In genomic region chr12:13161172-13161571, GRCh38 we compare ENCODE assay signal across 15 cellular contexts. TPM values are rescaled to one million over a fixed set of nuclear protein-coding genes. Genes with fewer than 3 reads are reported as not detected.
DNase-seq lines count a peak whose midpoint lies in the region; ATAC-seq and TF ChIP-seq lines count a peak whose summit lies in the region.
"Had no signal": no experiment of that assay in that cellular context is flagged by ENCODE, and none has a peak within 500 bp of the region (broad histone marks: within the 10 kb centered on the region; RNA-seq: fewer than 3 reads in every experiment).

No MANE protein-coding gene starts in this region.

- H3K36me3 Mint-ChIP-seq in nephron progenitor cell (ENCODE audit: low read depth), result no peaks in the 10 kb centered on the region
- H3K36me3 Mint-ChIP-seq: stimulated activated memory B cell treated with anti-CD40 and anti-IgM and Interleukin-4, amounts not matched to agents 10 μg/mL and 1 μg/mL and 100 μg/mL, for 72 hours had no signal

- no peaks in the 10 kb centered on the region for H4K20me1 ChIP-seq in IMR-90 (ENCODE audit: insufficient read depth, low read length)

- peaks cover 6% of the 10 kb centered on the region for H3K4me1 Mint-ChIP-seq in nephron progenitor cell

- peak; percentile 32; the same call in 1 of the 2 replicates for ATAC-seq in IMR-90 (ENCODE audit: low read depth)
- no peak for ATAC-seq in GM21529 (IDR thresholded peaks at IDR 0.05; ENCODE audit: unreplicated experiment)
- ATAC-seq in HG02759 (IDR thresholded peaks at IDR 0.05; ENCODE audit: unreplicated experiment), result no peak
- ATAC-seq: activated CD4-positive, CD25-positive, alpha-beta regulatory T cell treated with anti-CD3 and anti-CD28 coated beads, Interleukin-2, amount 50 U/mL, for 24 hours; stimulated activated memory B cell treated with anti-CD40 and anti-IgM and Interleukin-4, amounts not matched to agents 10 μg/mL and 1 μg/mL and 100 μg/mL, for 72 hours had no signal

- H3K14ac ChIP-seq in IMR-90 (replicated peaks; ENCODE audit: low read depth, low read length), result no peak overlapping the region

- no peak overlapping the region for H2AK5ac ChIP-seq in IMR-90 (ENCODE audit: low read depth, low read length)

- H3K27me3 ChIP-seq in IMR-90 (ENCODE audit: control insufficient read depth, insufficient read depth, low read length) (no peaks in the 10 kb centered on the region), right atrium auricular region (no peaks in the 10 kb centered on the region)

- peaks cover 4% of the 10 kb centered on the region for H3K4me1 ChIP-seq in IMR-90 (ENCODE audit: control insufficient read depth, insufficient read depth, low read length)
- H3K4me1 ChIP-seq in right atrium auricular region, result peaks cover 0 to 8% of the 10 kb centered on the region in 2 donors

- no peak overlapping the region for H2BK5ac ChIP-seq in IMR-90 (ENCODE audit: low read depth, low read length, poor library complexity, severe bottlenecking)

- H4K5ac ChIP-seq in IMR-90 (ENCODE audit: low read depth, low read length), result no peak overlapping the region

- H3K79me1 ChIP-seq in IMR-90 (ENCODE audit: low read depth in 1 of 2, low read length in 2 of 2), result no peaks in the 10 kb centered on the region

- no peak overlapping the region for H4K91ac ChIP-seq in IMR-90 (ENCODE audit: insufficient read depth, low read depth, low read length)

- H3K9ac ChIP-seq in IMR-90 (ENCODE audit: low read depth, low read length), result no peak overlapping the region

- no peak overlapping the region for H2BK15ac ChIP-seq in IMR-90 (ENCODE audit: low read depth, low read length)

- peak; percentile 17; the same call in 1 of the 2 replicates for TF ChIP-seq RAD21 in IMR-90 (IDR thresholded peaks at IDR 0.05; ENCODE audit: low read length)

- POLR2A ChIA-PET in IMR-90 (lab: Charles Lee; ENCODE audit: unreplicated experiment), result interaction anchor here (0.9 kb wide), 1 partner anchor 45 kb away, joined by 3 read pairs; no protein-coding TSS in a partner anchor

- no TSS peak for BruUV-seq in IMR-90 (replicated peaks; lab: Mats Ljungman, UMichigan)

- CTCF ChIA-PET in IMR-90 (lab: Yijun Ruan, JAX), result no interaction called here

- H3K9me1 ChIP-seq in IMR-90 (ENCODE audit: insufficient read depth, low read length), result peaks cover 3% of the 10 kb centered on the region

- H3K56ac ChIP-seq in IMR-90 (ENCODE audit: extremely low read depth, insufficient read depth, low read length), result no peak overlapping the region

- dilution Hi-C loops in IMR-90 (cut with HindIII; ENCODE audit: low sequenced_read_pairs, unreplicated experiment), result no loop called here

- H3K23ac ChIP-seq in IMR-90 (ENCODE audit: low read depth, low read length), result no peak overlapping the region

- no peak overlapping the region for H2AK9ac ChIP-seq in IMR-90 (replicated peaks; ENCODE audit: low read depth, low read length, poor library complexity)

- no peak overlapping the region for H4K8ac ChIP-seq in IMR-90 (ENCODE audit: low read depth in 2 of 2, low read length in 2 of 2)

- H2AFZ ChIP-seq in IMR-90 (replicated peaks; ENCODE audit: low read length, poor library complexity), result no peak overlapping the region

- intact Hi-C loops in IMR-90 (cut with micrococcal nuclease), result no loop called here

- no peak overlapping the region for H3K27ac Mint-ChIP-seq in nephron progenitor cell
- H3K27ac Mint-ChIP-seq: activated T-helper 1 cell treated with anti-CD3 and anti-CD28 coated beads, Interleukin-12 subunit alpha, Interleukin-12 subunit beta, Interleukin-2, Interleukin-4 antibody, amounts not matched to agents 30 ng/mL and 10 ng/mL and 1 ng/mL, durations not matched to agents 14 hours and 24 hours and 36 hours; stimulated activated memory B cell treated with anti-CD40 and anti-IgM and Interleukin-4, amounts not matched to agents 10 μg/mL and 1 μg/mL and 100 μg/mL, for 72 hours had no signal

- no peak overlapping the region for H3K4ac ChIP-seq in IMR-90 (ENCODE audit: low read depth, low read length)

- in situ Hi-C loops in IMR-90 (cut with MboI; ENCODE audit: low sequenced_read_pairs) (no loop called here), astrocyte of the cerebellum (cut with HindIII; ENCODE audit: low sequenced_read_pairs) (no loop called here)

- TF ChIP-seq CTCF in C4-2B (conservative IDR thresholded peaks at IDR 0.05), result peak; percentile 57
- TF ChIP-seq CTCF in IMR-90 (conservative IDR thresholded peaks at IDR 0.05; ENCODE audit: low read depth, low read length), result peak; percentile 37
- TF ChIP-seq CTCF in astrocyte of the cerebellum (IDR thresholded peaks at IDR 0.05; ENCODE audit: low read depth, low read length, missing control alignments), result peak; percentile 35
- peak; percentile 31 for TF ChIP-seq CTCF in nephron progenitor cell (IDR thresholded peaks at IDR 0.05)
- TF ChIP-seq CTCF in right atrium auricular region (IDR thresholded peaks at IDR 0.05), result peak in 1 of 2 donors; percentile 18

- no peaks in the 10 kb centered on the region for H3K36me3 ChIP-seq in IMR-90 (ENCODE audit: control insufficient read depth, insufficient read depth, low read length)
- no peaks in the 10 kb centered on the region for H3K36me3 ChIP-seq in right atrium auricular region

- H3K18ac ChIP-seq in IMR-90 (ENCODE audit: low read depth, low read length), result no peak overlapping the region

- no peak overlapping the region for H2BK120ac ChIP-seq in IMR-90 (ENCODE audit: low read depth, low read length)

- DNase-seq in IMR-90 (no peak), astrocyte of the cerebellum (ENCODE audit: low read depth) (no peak), nephron progenitor cell (no peak), right atrium auricular region (ENCODE audit: low spot score) (no peak)
- no peak for DNase-seq in NK-92 treated with Interleukin-12 subunit alpha and Interleukin-12 subunit beta, amount 100 ng/mL, for 24 hours (lab: John Stamatoyannopoulos, UW)
- DNase-seq: NCI-H1092 treated with DMSO at 0.1 percent for 48 hours, NCI-H510A had no signal

- H3K27ac ChIP-seq in C4-2B, result no peak overlapping the region
- H3K27ac ChIP-seq in IMR-90 (ENCODE audit: insufficient read depth, low read length), result no peak overlapping the region
- H3K27ac ChIP-seq in right atrium auricular region, result no peak overlapping the region

- no peaks in the 10 kb centered on the region for H3K27me3 Mint-ChIP-seq in nephron progenitor cell (ENCODE audit: low read depth, poor library complexity)
- H3K27me3 Mint-ChIP-seq: stimulated activated memory B cell treated with anti-CD40 and anti-IgM and Interleukin-4, amounts not matched to agents 10 μg/mL and 1 μg/mL and 100 μg/mL, for 72 hours had no signal

- no peak for TF ChIP-seq POLR2A in IMR-90 (IDR thresholded peaks at IDR 0.05; ENCODE audit: low read depth, low read length)

- H2BK20ac ChIP-seq in IMR-90 (ENCODE audit: low read depth, low read length), result no peak overlapping the region

- no peak overlapping the region for H3K4me3 ChIP-seq in IMR-90 (ENCODE audit: insufficient read depth, low read depth, low read length)
- H3K4me3 ChIP-seq in astrocyte of the cerebellum (ENCODE audit: low read depth, low read length), result no peak overlapping the region
- no peak overlapping the region for H3K4me3 ChIP-seq in right atrium auricular region

- no peaks in the 10 kb centered on the region for H3K9me3 Mint-ChIP-seq in nephron progenitor cell
- H3K9me3 Mint-ChIP-seq: activated T-helper 1 cell treated with anti-CD3 and anti-CD28 coated beads, Interleukin-12 subunit alpha, Interleukin-12 subunit beta, Interleukin-2, Interleukin-4 antibody, amounts not matched to agents 30 ng/mL and 10 ng/mL and 1 ng/mL, durations not matched to agents 14 hours and 24 hours and 36 hours; central memory CD8-positive, alpha-beta T cell; stimulated activated memory B cell treated with anti-CD40 and anti-IgM and Interleukin-4, amounts not matched to agents 10 μg/mL and 1 μg/mL and 100 μg/mL, for 72 hours had no signal

- no peak overlapping the region for H3K4me2 ChIP-seq in IMR-90 (ENCODE audit: low read depth, low read length)

- no CpG with 5 or more reads among the region's 3 CpGs for WGBS in IMR-90 (ENCODE audit: extremely low coverage in 2 of 2, insufficient read length in 1 of 2), 2 experiments

- H3K9me3 ChIP-seq in IMR-90 (ENCODE audit: control insufficient read depth, insufficient read depth, low read length), result no peaks in the 10 kb centered on the region
- H3K9me3 ChIP-seq in right atrium auricular region, result no peaks in the 10 kb centered on the region

- no peak overlapping the region for H3K4me3 Mint-ChIP-seq in nephron progenitor cell
- H3K4me3 Mint-ChIP-seq: activated T-helper 1 cell treated with anti-CD3 and anti-CD28 coated beads, Interleukin-12 subunit alpha, Interleukin-12 subunit beta, Interleukin-2, Interleukin-4 antibody, amounts not matched to agents 30 ng/mL and 10 ng/mL and 1 ng/mL, durations not matched to agents 14 hours and 24 hours and 36 hours; central memory CD8-positive, alpha-beta T cell; stimulated activated memory B cell treated with anti-CD40 and anti-IgM and Interleukin-4, amounts not matched to agents 10 μg/mL and 1 μg/mL and 100 μg/mL, for 72 hours had no signal

TF ChIP-seq in IMR-90, 13 proteins besides CTCF, POLR2A, EP300 and RAD21:
- TF ChIP-seq SMC3 (IDR thresholded peaks at IDR 0.05; ENCODE audit: low read depth, low read length), result 0 out of 2 replicates have a peak, but pooled peaks have one; percentile 15
- TF ChIP-seq CEBPB (IDR thresholded peaks at IDR 0.05; ENCODE audit: low read depth, low read length), result no peak

RNA-seq across cellular contexts. Expression of gene EMP1, which starts 35.4 kb away (rescaled TPM):
- total RNA-seq in IMR-90 (2012; rRNA removed) (137 and 570 TPM in 2 replicates), right atrium auricular region (100 to 1,000 TPM; 188 to 208 TPM)
- 106 and 201 TPM in 2 replicates for polyA plus RNA-seq in IMR-90 (2012; rRNA removed)
- 69.6 and 82.0 TPM in 2 replicates for polyA plus RNA-seq in IMR-90 (2012; cell fraction: cytosol; rRNA removed)
- 81.8 and 230 TPM in 2 replicates for polyA plus RNA-seq in IMR-90 (2012; cell fraction: nucleus; rRNA removed; ENCODE audit: low replicate concordance)

RNA-seq across cellular contexts. Expression of gene GSG1, which starts 57.7 kb away (rescaled TPM):
- total RNA-seq in IMR-90 (2012; rRNA removed) (2.5 and 2.9 TPM in 2 replicates), right atrium auricular region (not detected)
- 1.8 and 2.1 TPM in 2 replicates for polyA plus RNA-seq in IMR-90 (2012; rRNA removed)
- polyA plus RNA-seq in IMR-90 (2012; cell fraction: cytosol; rRNA removed), result 1.6 and 2.0 TPM in 2 replicates
- 0.99 and 1.5 TPM in 2 replicates for polyA plus RNA-seq in IMR-90 (2012; cell fraction: nucleus; rRNA removed; ENCODE audit: low replicate concordance)
- total RNA-seq: activated T-helper 1 cell treated with anti-CD3 and anti-CD28 coated beads, Interleukin-12 subunit alpha, Interleukin-12 subunit beta, Interleukin-2, Interleukin-4 antibody, amounts not matched to agents 30 ng/mL and 10 ng/mL and 1 ng/mL, durations not matched to agents 14 hours and 24 hours and 36 hours; SK-MEL-5 had no signal
